1 cellular context compared by ENCODE assay signal in genomic region chr3:172676208-172676920, GRCh38.
TF ChIP-seq lines count a peak whose summit lies in the region.

No MANE protein-coding gene starts in this region.

TF ChIP-seq in IMR-90, 13 proteins besides CTCF, POLR2A, EP300 and RAD21:
- TF ChIP-seq RCOR1 (IDR thresholded peaks at IDR 0.05; ENCODE audit: insufficient replicate concordance, low read length) (no peak), MAFK (IDR thresholded peaks at IDR 0.05; ENCODE audit: low read depth, low read length) (no peak)
TF ChIP-seq in IMR-90: peak in this region for 0.
